In genomic region chr10:30534465-30535144, GRCh38 we compare ENCODE assay signal across 8 cellular contexts.
DNase-seq lines count a peak whose midpoint lies in the region; ATAC-seq and TF ChIP-seq lines count a peak whose summit lies in the region.

No MANE protein-coding gene starts in this region.

- no peak overlapping the region for H3K27ac Mint-ChIP-seq in MCF 10A (ENCODE audit: low read depth, unreplicated experiment)

- no peaks in the 10 kb centered on the region for H3K9me3 Mint-ChIP-seq in MCF 10A (ENCODE audit: unreplicated experiment)

- DNase-seq in A172 (ENCODE audit: low spot score) (peak; percentile 56), NCI-H1092 (lab: John Stamatoyannopoulos, UW) (peak; percentile 33), MCF 10A (ENCODE audit: unreplicated experiment) (peak; percentile 77), iris pigment epithelial cell (ENCODE audit: low read depth) (peak; percentile 72)
- peak; percentile 36 to 57 for DNase-seq in stimulated activated CD4-positive, alpha-beta T cell treated with anti-CD3 and anti-CD28 coated beads, Interleukin-15, amount 100 ng/mL, for 48 hours (ENCODE audit: low read depth in 2 of 2)

- no peak overlapping the region for H3K4me3 Mint-ChIP-seq in MCF 10A (ENCODE audit: unreplicated experiment)

- H3K27me3 Mint-ChIP-seq in MCF 10A (ENCODE audit: insufficient read depth, unreplicated experiment): no peaks in the 10 kb centered on the region

- intact Hi-C loops in MCF 10A (cut with micrococcal nuclease): loop anchor here (1.0 to 5.0 kb wide), 5 partner anchors 42 to 142 kb away; partner anchors contain the start of gene MAP3K8

- peaks cover 6% of the 10 kb centered on the region for H3K4me1 Mint-ChIP-seq in MCF 10A (ENCODE audit: insufficient read depth, unreplicated experiment)

- POLR2A ChIA-PET in MCF 10A (lab: Yijun Ruan, JAX): no interaction called here

- no peaks in the 10 kb centered on the region for H3K36me3 Mint-ChIP-seq in MCF 10A (ENCODE audit: insufficient read depth, unreplicated experiment)

- H3K4me3 ChIP-seq in GM12875 (ENCODE audit: low read depth, low read length): no peak overlapping the region

- CTCF ChIA-PET in MCF 10A (lab: Yijun Ruan, JAX): interaction anchor here (0.6 to 2.2 kb wide), 11 partner anchors 10 to 1281 kb away, joined by 3 to 9 read pairs (median 3); no protein-coding TSS in a partner anchor

- TF ChIP-seq CTCF in GM12875 (IDR thresholded peaks at IDR 0.05; ENCODE audit: borderline replicate concordance, insufficient read depth, low read depth, low read length): peak; percentile 76
- peak; percentile 85 for TF ChIP-seq CTCF in VCaP (conservative IDR thresholded peaks at IDR 0.05)
- peak; percentile 79 for TF ChIP-seq CTCF in MCF 10A (IDR thresholded peaks at IDR 0.05; ENCODE audit: unreplicated experiment)

- no peak overlapping the region for H3K27ac ChIP-seq in VCaP

- BruUV-seq in MCF 10A (replicated peaks; lab: Mats Ljungman, UMichigan): no TSS peak

- ATAC-seq in GM18519 (IDR thresholded peaks at IDR 0.05; ENCODE audit: low FRiP score, unreplicated experiment): no peak
